ENCODE assay signal across 1 cellular context in the genomic region with DNA sequence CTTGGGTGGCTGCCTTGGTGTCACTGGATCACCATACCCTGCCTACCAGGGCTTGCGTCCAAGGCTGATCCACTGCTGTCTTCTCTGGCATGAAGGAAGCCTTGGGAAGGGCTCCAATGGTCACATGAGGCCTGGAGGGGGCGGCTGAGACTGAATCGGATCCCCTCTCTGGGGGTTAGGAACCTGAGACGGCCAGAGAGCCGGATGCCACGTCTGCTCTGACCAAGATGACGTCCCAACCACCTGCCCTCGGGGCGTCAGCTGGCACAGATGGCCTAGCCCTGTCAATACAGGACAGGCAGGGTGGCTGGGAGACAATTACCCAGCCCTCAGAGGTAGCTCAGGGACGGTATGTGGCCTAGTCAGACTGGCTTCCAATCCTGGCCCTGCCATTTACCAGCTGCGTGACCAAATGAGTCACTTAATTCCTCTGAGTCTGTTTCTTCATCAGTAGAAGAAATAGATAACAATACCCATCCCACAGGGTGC.
TF ChIP-seq lines count a peak whose summit lies in the region.

No MANE protein-coding gene starts in this region.

TF ChIP-seq in IMR-90, 13 proteins besides CTCF, POLR2A, EP300 and RAD21 (continued from another document):
- TF ChIP-seq CEBPB (IDR thresholded peaks at IDR 0.05; ENCODE audit: low read depth, low read length) (peak; percentile 71), MAFK (IDR thresholded peaks at IDR 0.05; ENCODE audit: low read depth, low read length) (no peak), CHD1 (IDR thresholded peaks at IDR 0.05; ENCODE audit: low read depth, low read length) (no peak), RFX5 (IDR thresholded peaks at IDR 0.05; ENCODE audit: low read depth, low read length) (no peak), NFE2L2 (IDR thresholded peaks at IDR 0.05; ENCODE audit: low read depth, low read length) (no peak), RCOR1 (IDR thresholded peaks at IDR 0.05; ENCODE audit: insufficient replicate concordance, low read length) (no peak)
- TF ChIP-seq, protein P1, sequence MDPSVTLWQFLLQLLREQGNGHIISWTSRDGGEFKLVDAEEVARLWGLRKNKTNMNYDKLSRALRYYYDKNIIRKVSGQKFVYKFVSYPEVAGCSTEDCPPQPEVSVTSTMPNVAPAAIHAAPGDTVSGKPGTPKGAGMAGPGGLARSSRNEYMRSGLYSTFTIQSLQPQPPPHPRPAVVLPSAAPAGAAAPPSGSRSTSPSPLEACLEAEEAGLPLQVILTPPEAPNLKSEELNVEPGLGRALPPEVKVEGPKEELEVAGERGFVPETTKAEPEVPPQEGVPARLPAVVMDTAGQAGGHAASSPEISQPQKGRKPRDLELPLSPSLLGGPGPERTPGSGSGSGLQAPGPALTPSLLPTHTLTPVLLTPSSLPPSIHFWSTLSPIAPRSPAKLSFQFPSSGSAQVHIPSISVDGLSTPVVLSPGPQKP (IDR thresholded peaks at IDR 0.05; ENCODE audit: borderline replicate concordance, low read depth, low read length) = no peak
- TF ChIP-seq, protein P2, sequence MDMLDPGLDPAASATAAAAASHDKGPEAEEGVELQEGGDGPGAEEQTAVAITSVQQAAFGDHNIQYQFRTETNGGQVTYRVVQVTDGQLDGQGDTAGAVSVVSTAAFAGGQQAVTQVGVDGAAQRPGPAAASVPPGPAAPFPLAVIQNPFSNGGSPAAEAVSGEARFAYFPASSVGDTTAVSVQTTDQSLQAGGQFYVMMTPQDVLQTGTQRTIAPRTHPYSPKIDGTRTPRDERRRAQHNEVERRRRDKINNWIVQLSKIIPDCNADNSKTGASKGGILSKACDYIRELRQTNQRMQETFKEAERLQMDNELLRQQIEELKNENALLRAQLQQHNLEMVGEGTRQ (IDR thresholded peaks at IDR 0.05; ENCODE audit: low read depth, low read length) = 0 out of 2 replicates have a peak, but pooled peaks have one; percentile 1
